In the genomic region with DNA sequence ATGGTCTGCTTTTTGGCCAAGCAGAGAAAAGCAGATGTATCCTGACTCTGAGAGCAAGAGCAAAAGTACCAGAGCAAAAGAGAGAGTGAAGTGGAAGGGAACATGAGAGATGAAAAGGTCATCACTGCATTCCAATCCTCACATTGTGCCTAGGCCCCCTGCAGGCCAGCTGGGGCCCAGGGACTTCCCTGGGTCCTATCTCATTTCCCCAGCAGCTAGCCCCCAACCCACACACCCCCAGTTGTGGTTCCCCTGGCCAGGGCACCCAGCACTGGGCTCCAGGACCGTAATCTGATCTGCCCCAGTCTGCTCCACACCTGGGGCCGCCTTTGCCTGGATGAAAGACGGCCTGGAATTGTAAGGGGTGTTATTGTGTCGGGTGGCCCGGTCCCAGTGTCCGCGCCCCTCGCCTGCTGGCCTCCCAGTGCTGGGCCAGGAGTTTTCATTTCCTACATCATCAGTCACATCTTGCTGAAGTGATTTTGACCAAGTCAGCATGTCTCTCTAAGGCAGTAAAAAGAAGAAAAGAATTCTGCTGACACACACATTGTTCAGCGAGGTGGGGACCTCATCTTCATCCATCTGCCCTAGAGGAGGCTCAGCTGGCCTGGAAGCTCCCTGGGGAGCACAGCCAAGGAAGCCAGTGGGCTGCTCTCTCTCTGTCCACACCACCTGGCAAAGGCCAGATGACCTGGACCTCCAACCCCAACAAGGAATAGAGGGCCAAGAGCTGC, we compare ENCODE assay signal across 34 cellular contexts. TPM values are rescaled to one million over a fixed set of nuclear protein-coding genes. Genes with fewer than 3 reads are reported as not detected.
DNase-seq lines count a peak whose midpoint lies in the region; ATAC-seq, FAIRE-seq and TF ChIP-seq lines count a peak whose summit lies in the region.
"Had no signal": no experiment of that assay in that cellular context is flagged by ENCODE, and none has a peak within 500 bp of the region (broad histone marks: within the 10 kb centered on the region; RNA-seq: fewer than 3 reads in every experiment).

No MANE protein-coding gene starts in this region.

- no peak overlapping the region for H2AFZ ChIP-seq in H9 (ENCODE audit: low read length)
- H2AFZ ChIP-seq: parathyroid adenoma, PC-9 had no signal

- DNase-seq in A549 (ENCODE audit: low read depth in 1 of 2, low spot score in 1 of 2) (no peak), H9 (peak; percentile 41), RPMI8226 (peak; percentile 77), iPS-NIHi7 (ENCODE audit: extremely low spot score) (peak; percentile 51), ecto neural progenitor cell (ENCODE audit: low spot score) (no peak), NCI-H1417 (lab: John Stamatoyannopoulos, UW) (no peak), gastrocnemius medialis (no peak)
- no peak for DNase-seq in activated effector memory CD4-positive, alpha-beta T cell treated with Interleukin-2 at 50 U/mL for 16 hours
- DNase-seq: activated CD4-positive, alpha-beta memory T cell treated with anti-CD3 and anti-CD28 coated beads for 36 hours; activated CD4-positive, alpha-beta T cell treated with anti-CD3 and anti-CD28 coated beads for 1 hour; activated naive CD4-positive, alpha-beta T cell; activated T-cell treated with anti-CD3 and anti-CD28 coated beads, Interleukin-2, amount 50 U/mL, for 72 hours; CD4-positive, alpha-beta T cell; esophagus squamous epithelium; foreskin keratinocyte; heart right ventricle; NCI-H1105 treated with DMSO at 0.1 percent for 48 hours; NCI-H2029; NCI-H524; nephron progenitor cell; PC-9; small intestine; stimulated activated naive CD4-positive, alpha-beta T cell treated with Interleukin-2 at 50 U/mL for 16 hours had no signal

- no peak overlapping the region for H4K91ac ChIP-seq in H9 (ENCODE audit: insufficient read length, low read depth, low read length)

- H3K9me3 Mint-ChIP-seq in H9, result no peaks in the 10 kb centered on the region; a peak in 3 of 5 replicates
- H3K9me3 Mint-ChIP-seq: activated CD4-positive, alpha-beta memory T cell treated with anti-CD3 and anti-CD28 coated beads for 36 hours; activated T-cell treated with anti-CD3 and anti-CD28 coated beads, Interleukin-2, amount 50 U/mL, for 72 hours; CD4-positive, alpha-beta T cell; central memory CD8-positive, alpha-beta T cell; nephron progenitor cell had no signal

- H3K9ac ChIP-seq in H9 (ENCODE audit: extremely low read depth, insufficient read length, low read length), result no peak overlapping the region
- H3K9ac ChIP-seq: parathyroid adenoma had no signal

- POLR2A ChIA-PET in A549 (lab: Yijun Ruan, JAX), result no interaction called here

- no peak for TF ChIP-seq EP300 in A549 (IDR thresholded peaks at IDR 0.05)

- H3K79me1 ChIP-seq in H9 (ENCODE audit: insufficient read depth, low read depth, low read length, poor library complexity, severe bottlenecking), result no peaks in the 10 kb centered on the region

- no peak overlapping the region for H4K8ac ChIP-seq in H9 (replicated peaks; ENCODE audit: insufficient read length, low read depth, low read length)

- H3K23ac ChIP-seq in H9 (ENCODE audit: insufficient read length, low read depth, low read length), result no peak overlapping the region

- no peak overlapping the region for H3K4me3 ChIP-seq in A549
- no peak overlapping the region for H3K4me3 ChIP-seq in gastrocnemius medialis
- H3K4me3 ChIP-seq: esophagus squamous epithelium, heart right ventricle, PC-9, suprapubic skin had no signal

- no peak overlapping the region for H3K14ac ChIP-seq in H9 (ENCODE audit: insufficient read depth, low read length)

- H3K9me3 ChIP-seq in A549 (no peaks in the 10 kb centered on the region), H9 (ENCODE audit: control insufficient read depth, low read depth, low read length) (no peaks in the 10 kb centered on the region), gastrocnemius medialis (no peaks in the 10 kb centered on the region)
- H3K9me3 ChIP-seq: esophagus squamous epithelium, heart right ventricle, suprapubic skin had no signal

- CTCF ChIA-PET in A549 (lab: Yijun Ruan, JAX), result interaction anchor here (1.0 to 3.1 kb wide), 3 partner anchors 11 to 179 kb away, joined by 3 to 12 read pairs (median 3); no protein-coding TSS in a partner anchor

- H3K56ac ChIP-seq in H9 (ENCODE audit: insufficient read length, low read depth, low read length), result no peak overlapping the region

- 0 out of 5 replicates have a peak overlapping the region, but pooled peaks of 1 of the 2 experiments have one; percentile 20 for H3K4me3 Mint-ChIP-seq in H9
- H3K4me3 Mint-ChIP-seq: activated CD4-positive, alpha-beta memory T cell treated with anti-CD3 and anti-CD28 coated beads for 36 hours; activated T-cell treated with anti-CD3 and anti-CD28 coated beads, Interleukin-2, amount 50 U/mL, for 72 hours; CD4-positive, alpha-beta T cell; central memory CD8-positive, alpha-beta T cell; nephron progenitor cell had no signal

- H3K27me3 ChIP-seq in H9 (ENCODE audit: insufficient read depth, low read length) (peaks cover 30% of the 10 kb centered on the region), gastrocnemius medialis (peaks cover 25 to 29% (median 26%) of the 10 kb centered on the region in 3 donors)

- H4K20me1 ChIP-seq in H9 (ENCODE audit: control insufficient read depth, insufficient read depth, insufficient read length), result no peaks in the 10 kb centered on the region

- intact Hi-C loops in gastrocnemius medialis (cut with DNase I; ENCODE audit: low total_unique reads), result no loop called here

- no peaks in the 10 kb centered on the region for H3K79me2 ChIP-seq in H9 (ENCODE audit: insufficient read depth, low read length)
- H3K79me2 ChIP-seq: parathyroid adenoma had no signal

- WGBS in A549 (ENCODE audit: missing lambda C conversion rate), result 42% methylated on average over 9 of the region's 9 CpGs
- no CpG with 5 or more reads among the region's 9 CpGs for WGBS in H9 (ENCODE audit: extremely low coverage, insufficient read length, low lambda C conversion rate)

- FAIRE-seq in A549 (lab: Jason Lieb, UNC), result no peak
- FAIRE-seq: D721Med, endometrium, small intestine had no signal

- H3K27ac Mint-ChIP-seq in H9, result no peak overlapping the region
- H3K27ac Mint-ChIP-seq: activated CD4-positive, alpha-beta memory T cell treated with anti-CD3 and anti-CD28 coated beads for 36 hours; activated T-cell treated with anti-CD3 and anti-CD28 coated beads, Interleukin-2, amount 50 U/mL, for 72 hours; CD4-positive, alpha-beta T cell; nephron progenitor cell had no signal

- peaks cover 44 to 61% of the 10 kb centered on the region in 2 experiments for H3K4me1 Mint-ChIP-seq in H9

- no peak overlapping the region for H4K5ac ChIP-seq in H9 (ENCODE audit: insufficient read length, low read depth, low read length)

- H3K4me2 ChIP-seq in A549, result no peak overlapping the region
- no peak overlapping the region for H3K4me2 ChIP-seq in H9 (ENCODE audit: insufficient read depth, insufficient read length, low read length)
- H3K4me2 ChIP-seq: PC-9 had no signal

- H2BK5ac ChIP-seq in H9 (ENCODE audit: insufficient read length, low read length), result no peak overlapping the region

- H3K36me3 Mint-ChIP-seq in H9 (ENCODE audit: insufficient read depth in 1 of 3, low read depth in 3 of 3), result no peaks in the 10 kb centered on the region
- H3K36me3 Mint-ChIP-seq: activated CD4-positive, alpha-beta memory T cell treated with anti-CD3 and anti-CD28 coated beads for 36 hours had no signal

- H3K18ac ChIP-seq in H9 (ENCODE audit: insufficient read length, low read depth, low read length), result no peak overlapping the region

- H2BK12ac ChIP-seq in H9 (ENCODE audit: insufficient read length, low read depth, low read length), result no peak overlapping the region

- no peak overlapping the region for H2BK20ac ChIP-seq in H9 (ENCODE audit: low read depth, low read length, poor library complexity, severe bottlenecking)

- no peak overlapping the region for H3T11ph ChIP-seq in H9 (ENCODE audit: low read length)

- H3K4me1 ChIP-seq in A549 (peaks cover 12% of the 10 kb centered on the region), H9 (ENCODE audit: insufficient read depth, low read length) (peaks cover 5% of the 10 kb centered on the region; the same call in 1 of the 2 replicates), gastrocnemius medialis (no peaks in the 10 kb centered on the region)
- H3K4me1 ChIP-seq: foreskin keratinocyte had no signal

- H3K27ac ChIP-seq in A549 (no peak overlapping the region), H9 (ENCODE audit: insufficient read length, low read depth, low read length) (no peak overlapping the region), gastrocnemius medialis (no peak overlapping the region)
- H3K27ac ChIP-seq: esophagus squamous epithelium, foreskin keratinocyte, heart right ventricle, parathyroid adenoma, PC-9, suprapubic skin had no signal

- peaks cover 12% of the 10 kb centered on the region for H3K23me2 ChIP-seq in H9 (ENCODE audit: insufficient read length, low read depth, low read length, poor library complexity, severe bottlenecking)

- no peaks in the 10 kb centered on the region for H3K36me3 ChIP-seq in gastrocnemius medialis
- H3K36me3 ChIP-seq: esophagus squamous epithelium, heart right ventricle, suprapubic skin had no signal

- peaks cover 69% of the 10 kb centered on the region for H3K27me3 Mint-ChIP-seq in H9 (ENCODE audit: low read depth)

- in situ Hi-C loops in gastrocnemius medialis (cut with MboI; ENCODE audit: low sequenced_read_pairs in 4 of 4), result no loop called here

- TF ChIP-seq POLR2A in A549 (IDR thresholded peaks at IDR 0.05; ENCODE audit: low read length) (no peak), gastrocnemius medialis (IDR thresholded peaks at IDR 0.05) (no peak)

- no peak overlapping the region for H2AK5ac ChIP-seq in H9 (ENCODE audit: insufficient read length, low read length)

- H3K4ac ChIP-seq in H9 (ENCODE audit: low read depth, low read length), result no peak overlapping the region

- H2BK120ac ChIP-seq in H9 (ENCODE audit: low read depth, low read length, poor library complexity, severe bottlenecking), result no peak overlapping the region

- no peak overlapping the region for H2BK15ac ChIP-seq in H9 (ENCODE audit: low read depth, low read length)

- no peak for TF ChIP-seq RAD21 in A549 (conservative IDR thresholded peaks at IDR 0.05 in 1 of 2, IDR thresholded peaks at IDR 0.05 in 1 of 2)

- TF ChIP-seq CTCF in A549 (IDR thresholded peaks at IDR 0.05), result no peak
- TF ChIP-seq CTCF in H9 (conservative IDR thresholded peaks at IDR 0.05), result peak; percentile 54
- TF ChIP-seq CTCF in gastrocnemius medialis (IDR thresholded peaks at IDR 0.05 in 4 of 5, conservative IDR thresholded peaks at IDR 0.05 in 1 of 5), result no peak

- no peak for ATAC-seq in A549
- ATAC-seq in gastrocnemius medialis, result no peak
- ATAC-seq: activated T-cell treated with anti-CD3 and anti-CD28 coated beads, Interleukin-2, amount 50 U/mL, for 72 hours; foreskin keratinocyte; heart right ventricle; Right ventricle myocardium inferior had no signal

RNA-seq across cellular contexts. Expression of a gene that starts 3.9 kb away (rescaled TPM):
- 0.08 and 0.16 TPM in 2 replicates for polyA plus RNA-seq in A549 (2011; rRNA removed)
- polyA plus RNA-seq in A549 (2012; cell fraction: cytosol; rRNA removed), result 0.17 and 0.35 TPM in 2 replicates
- polyA plus RNA-seq in A549 (2012; cell fraction: nucleus; rRNA removed), result 0.45 and 0.53 TPM in 2 replicates
- 0.09 to 0.22 TPM (median 0.18 TPM) in 3 replicates for polyA plus RNA-seq in A549 (2017; fragmentation: RNase III; extraction: RNeasy Plus Mini Kit Qiagen cat#74134 plus additional on column Dnase treatment)
- polyA minus RNA-seq in A549 (2011; rRNA and poly(A)+ RNA removed), result not detected in 2 replicates
- total RNA-seq in H9 (2021), result 17.7 and 19.6 TPM in 2 replicates
- under 1 TPM in 1 of 4 donors, not detected in 3; 0.52 TPM for total RNA-seq in gastrocnemius medialis
- total RNA-seq: activated CD4-positive, alpha-beta memory T cell treated with anti-CD3 and anti-CD28 coated beads for 36 hours; CD4-positive, alpha-beta T cell; foreskin keratinocyte; lung microvascular endothelial cell; T-helper 2 cell treated with Interferon-gamma antibody and Interleukin-4, amounts not matched to agents 100 ng/mL and 5 ng/mL, for 36 hours had no signal
- polyA plus RNA-seq: foreskin keratinocyte had no signal

RNA-seq across cellular contexts. Expression of a gene that starts 59.2 kb away (rescaled TPM):
- not detected in 2 replicates for polyA plus RNA-seq in A549 (2011; rRNA removed)
- not detected in 2 replicates for polyA plus RNA-seq in A549 (2012; cell fraction: cytosol; rRNA removed)
- polyA plus RNA-seq in A549 (2012; cell fraction: nucleus; rRNA removed), result not detected in 2 replicates
- polyA plus RNA-seq in A549 (2017; fragmentation: RNase III; extraction: RNeasy Plus Mini Kit Qiagen cat#74134 plus additional on column Dnase treatment), result not detected in 3 replicates
- not detected in 2 replicates for polyA minus RNA-seq in A549 (2011; rRNA and poly(A)+ RNA removed)
- total RNA-seq in H9 (2021), result not detected in 2 replicates
- total RNA-seq in gastrocnemius medialis, result not detected
- total RNA-seq: A172; activated CD4-positive, alpha-beta memory T cell treated with anti-CD3 and anti-CD28 coated beads for 36 hours; activated T-cell treated with anti-CD3 and anti-CD28 coated beads, Interleukin-2, amount 50 U/mL, for 72 hours; CD4-positive, alpha-beta T cell; esophagus squamous epithelium; foreskin keratinocyte; heart right ventricle; lung microvascular endothelial cell; M059J; PC-9; Right ventricle myocardium inferior; suprapubic skin; T-helper 2 cell treated with Interferon-gamma antibody and Interleukin-4, amounts not matched to agents 100 ng/mL and 5 ng/mL, for 36 hours; ureter had no signal
- polyA plus RNA-seq: foreskin keratinocyte, heart right ventricle, small intestine had no signal

Comparison
In these comparisons a context has a peak if more than half of its experiments do, and no peak if none do; other contexts are left out.
1. DNase-seq: peak in H9 (single experiment), RPMI8226 (single experiment) and iPS-NIHi7 (single experiment); none in A549 (0 of 2), ecto neural progenitor cell (single experiment), activated effector memory CD4-positive, alpha-beta T cell treated with Interleukin-2 at 50 U/mL for 16 hours (single experiment), NCI-H1417 (0 of 3) and gastrocnemius medialis (0 of 2).
2. RNA of a gene that starts 3.9 kb away (total RNA-seq): 17.7 to 19.6 TPM in H9; 0.52 TPM in gastrocnemius medialis; every median in the first group is over 10 times any median in the second.